Comparison of ENCODE assay signal across 22 cellular contexts in genomic region chrX:25049971-25050370, GRCh38. TPM values are rescaled to one million over a fixed set of nuclear protein-coding genes. Genes with fewer than 3 reads are reported as not detected.
"Had no signal": no experiment of that assay in that cellular context is flagged by ENCODE, and none has a peak within 500 bp of the region (broad histone marks: within the 10 kb centered on the region; RNA-seq: fewer than 3 reads in every experiment).

No MANE protein-coding gene starts in this region.

- H3K9me3 ChIP-seq: esophagus muscularis mucosa, neutrophil, tibial nerve, uterus had no signal

- H3K4me1 ChIP-seq: esophagus muscularis mucosa, tibial nerve, uterus had no signal

- H3K27ac ChIP-seq: coronary artery, esophagus muscularis mucosa, neutrophil, tibial nerve, uterus, WERI-Rb-1 had no signal

- DNase-seq: activated CD4-positive, alpha-beta memory T cell treated with anti-CD3 and anti-CD28 coated beads, Interleukin-2, amount 10 ng/mL, durations not matched to agents 7 days and 5 days; activated CD4-positive, alpha-beta T cell treated with anti-CD3 and anti-CD28 coated beads for 4 hours; activated effector memory CD4-positive, alpha-beta T cell treated with anti-CD3 and anti-CD28 coated beads, Interleukin-2, amount 50 U/mL, for 16 hours; activated T-cell treated with anti-CD3 and anti-CD28 coated beads, Interleukin-2, amount 50 U/mL, for 48 hours; hypothalamus; kidney glomerular epithelial cell; left ventricle myocardium superior; mesenchymal stem cell; retina; stimulated activated CD4-positive, alpha-beta T cell treated with anti-CD3 and anti-CD28 coated beads, Interleukin-2, amount 100 ng/mL, for 48 hours; uterus; WERI-Rb-1 had no signal

- H3K27me3 Mint-ChIP-seq: activated naive CD4-positive, alpha-beta T cell treated with anti-CD3 and anti-CD28 coated beads, Interleukin-2, amount 50 U/mL, for 24 hours; naive thymus-derived CD8-positive, alpha-beta T cell had no signal

- H3K9me3 Mint-ChIP-seq: activated CD4-positive, alpha-beta memory T cell treated with anti-CD3 and anti-CD28 coated beads, Interleukin-2, amount 10 ng/mL, durations not matched to agents 7 days and 5 days; activated naive CD4-positive, alpha-beta T cell treated with anti-CD3 and anti-CD28 coated beads, Interleukin-2, amount 50 U/mL, for 24 hours had no signal

- H3K4me3 Mint-ChIP-seq: activated CD4-positive, alpha-beta memory T cell treated with anti-CD3 and anti-CD28 coated beads, Interleukin-2, amount 10 ng/mL, durations not matched to agents 7 days and 5 days; activated naive CD4-positive, alpha-beta T cell treated with anti-CD3 and anti-CD28 coated beads, Interleukin-2, amount 50 U/mL, for 24 hours; naive thymus-derived CD8-positive, alpha-beta T cell had no signal

- ATAC-seq: left ventricle myocardium superior; naive thymus-derived CD8-positive, alpha-beta T cell had no signal

- H3K27me3 ChIP-seq: esophagus muscularis mucosa, neutrophil, tibial nerve, uterus had no signal

- H3K27ac Mint-ChIP-seq: activated CD4-positive, alpha-beta memory T cell treated with anti-CD3 and anti-CD28 coated beads, Interleukin-2, amount 10 ng/mL, durations not matched to agents 7 days and 5 days; activated naive CD4-positive, alpha-beta T cell treated with anti-CD3 and anti-CD28 coated beads, Interleukin-2, amount 50 U/mL, for 24 hours; naive thymus-derived CD8-positive, alpha-beta T cell had no signal

- H3K36me3 ChIP-seq: esophagus muscularis mucosa, neutrophil, tibial nerve, uterus, WERI-Rb-1 had no signal

- H3K36me3 Mint-ChIP-seq: activated naive CD4-positive, alpha-beta T cell treated with anti-CD3 and anti-CD28 coated beads, Interleukin-2, amount 50 U/mL, for 24 hours; naive thymus-derived CD8-positive, alpha-beta T cell had no signal

- H3K4me3 ChIP-seq: coronary artery, esophagus muscularis mucosa, tibial nerve, uterus had no signal

RNA-seq across cellular contexts. Expression of gene ARX, which starts 34.2 kb away (rescaled TPM):
- total RNA-seq: activated CD4-positive, alpha-beta memory T cell treated with anti-CD3 and anti-CD28 coated beads, Interleukin-2, amount 10 ng/mL, durations not matched to agents 7 days and 5 days; cardiac septum; esophagus muscularis mucosa; glomerular endothelial cell; left ventricle myocardium superior; mucosa of gallbladder; naive thymus-derived CD8-positive, alpha-beta T cell; subcutaneous adipose tissue; tibial nerve had no signal
